26 cellular contexts compared by ENCODE assay signal in the genomic region with DNA sequence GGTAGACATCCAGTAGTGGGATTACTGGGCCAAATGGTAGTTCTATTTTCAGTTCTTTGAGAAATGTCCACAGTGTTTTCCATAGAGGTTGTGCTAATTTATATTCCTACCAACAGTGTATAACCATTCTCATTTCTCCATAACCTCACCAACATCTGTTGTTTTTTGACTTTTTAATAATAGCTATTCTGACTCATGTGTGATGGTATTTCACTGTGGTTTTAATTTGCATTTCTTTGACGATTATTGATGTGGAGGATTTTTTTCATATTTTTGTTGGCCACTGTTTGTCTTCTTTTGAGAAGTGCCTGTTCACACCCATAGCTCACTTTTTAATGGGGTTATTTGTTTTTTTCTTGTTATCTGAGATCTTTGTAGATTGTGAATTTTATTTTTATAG.
DNase-seq lines count a peak whose midpoint lies in the region; ATAC-seq and TF ChIP-seq lines count a peak whose summit lies in the region.
"Had no signal": no experiment of that assay in that cellular context is flagged by ENCODE, and none has a peak within 500 bp of the region (broad histone marks: within the 10 kb centered on the region; RNA-seq: fewer than 3 reads in every experiment).

No MANE protein-coding gene starts in this region.

- no peaks in the 10 kb centered on the region for H3K36me3 Mint-ChIP-seq in naive thymus-derived CD8-positive, alpha-beta T cell
- H3K36me3 Mint-ChIP-seq: neural progenitor cell had no signal

- H3K27ac Mint-ChIP-seq in naive thymus-derived CD8-positive, alpha-beta T cell, result no peak overlapping the region
- H3K27ac Mint-ChIP-seq: activated naive CD8-positive, alpha-beta T cell treated with anti-CD3 and anti-CD28 coated beads, Interleukin-2, amount 10 ng/mL, durations not matched to agents 7 days and 5 days; immature natural killer cell; neural progenitor cell had no signal

- in situ Hi-C loops in brain microvascular endothelial cell (cut with HindIII; ENCODE audit: low pct_ligation_motif_present, low sequenced_read_pairs), result no loop called here

- no peak overlapping the region for H3K4me3 Mint-ChIP-seq in naive thymus-derived CD8-positive, alpha-beta T cell
- H3K4me3 Mint-ChIP-seq: activated naive CD8-positive, alpha-beta T cell treated with anti-CD3 and anti-CD28 coated beads, Interleukin-2, amount 10 ng/mL, durations not matched to agents 7 days and 5 days; immature natural killer cell; neural progenitor cell had no signal

- H3K27me3 ChIP-seq in brain microvascular endothelial cell (replicated peaks) (no peaks in the 10 kb centered on the region), foreskin keratinocyte (no peaks in the 10 kb centered on the region)
- H3K27me3 ChIP-seq: BE2C, hepatocyte, neural progenitor cell, tibial artery had no signal

- peak; percentile 56 for ATAC-seq in foreskin keratinocyte
- no peak for ATAC-seq in naive thymus-derived CD8-positive, alpha-beta T cell
- no peak for ATAC-seq in GM21423 (IDR thresholded peaks at IDR 0.05; ENCODE audit: unreplicated experiment)
- ATAC-seq in GM19324 (IDR thresholded peaks at IDR 0.05; ENCODE audit: low FRiP score, unreplicated experiment), result no peak
- ATAC-seq: left ventricle myocardium superior had no signal

- CTCF ChIA-PET in AG04449 (lab: Yijun Ruan, JAX), result interaction anchor here (1.9 kb wide), 1 partner anchor 16 kb away, joined by 7 read pairs; no protein-coding TSS in a partner anchor

- H3K4me3 ChIP-seq in AG04449 (ENCODE audit: low read depth, low read length) (no peak overlapping the region), brain microvascular endothelial cell (ENCODE audit: low read depth, low read length) (no peak overlapping the region)
- H3K4me3 ChIP-seq: coronary artery, hepatocyte, neural progenitor cell, tibial artery had no signal

- H3K27ac ChIP-seq in brain microvascular endothelial cell (no peak overlapping the region), foreskin keratinocyte (peak overlapping the region; percentile 29)
- H3K27ac ChIP-seq: coronary artery, hepatocyte, neural progenitor cell, tibial artery had no signal

- peaks cover 13% of the 10 kb centered on the region for H3K4me1 ChIP-seq in foreskin keratinocyte
- H3K4me1 ChIP-seq: BE2C, neural progenitor cell, tibial artery had no signal

- POLR2A ChIA-PET in AG04449 (lab: Yijun Ruan, JAX), result no interaction called here
- POLR2A ChIA-PET in naive thymus-derived CD8-positive, alpha-beta T cell (lab: Charles Lee), result no interaction called here

- DNase-seq in AG04449 (ENCODE audit: low read depth, low spot score), result peak; percentile 2
- peak; percentile 6 for DNase-seq in HS-5 (ENCODE audit: low read depth)
- peak; percentile 4 for DNase-seq in brain microvascular endothelial cell
- peak; percentile 32 to 64 for DNase-seq in foreskin keratinocyte
- DNase-seq in SKM-1 (lab: John Stamatoyannopoulos, UW; ENCODE audit: unreplicated experiment), result no peak
- DNase-seq in naive thymus-derived CD8-positive, alpha-beta T cell, result no peak
- DNase-seq: activated CD8-positive, alpha-beta memory T cell treated with anti-CD3 and anti-CD28 coated beads, Interleukin-2, amount 50 U/mL, for 48 hours; activated naive CD8-positive, alpha-beta T cell treated with anti-CD3 and anti-CD28 coated beads, Interleukin-2, amount 10 ng/mL, durations not matched to agents 7 days and 5 days; BE2C; DND-41; immature natural killer cell; KBM-7; left ventricle myocardium superior; MV-4-11; NCI-H1694 treated with DMSO at 0.1 percent for 48 hours; NCI-H748 treated with DMSO at 0.1 percent for 48 hours; small intestine; stimulated activated CD4-positive, alpha-beta T cell treated with anti-CD3 and anti-CD28 coated beads, Interleukin-2, amount 100 ng/mL, for 48 hours; stimulated activated naive CD4-positive, alpha-beta T cell treated with Interleukin-2 at 50 U/mL for 16 hours; T-helper 9 cell; tibial artery had no signal

- H3K4me1 Mint-ChIP-seq in naive thymus-derived CD8-positive, alpha-beta T cell, result no peaks in the 10 kb centered on the region
- H3K4me1 Mint-ChIP-seq: activated naive CD8-positive, alpha-beta T cell treated with anti-CD3 and anti-CD28 coated beads, Interleukin-2, amount 10 ng/mL, durations not matched to agents 7 days and 5 days; immature natural killer cell; neural progenitor cell had no signal

- peaks cover 0 to 13% (median 4%) of the 10 kb centered on the region in 9 donors for H3K9me3 Mint-ChIP-seq in naive thymus-derived CD8-positive, alpha-beta T cell
- H3K9me3 Mint-ChIP-seq: activated naive CD8-positive, alpha-beta T cell treated with anti-CD3 and anti-CD28 coated beads, Interleukin-2, amount 10 ng/mL, durations not matched to agents 7 days and 5 days; neural progenitor cell had no signal

- H3K27me3 Mint-ChIP-seq in naive thymus-derived CD8-positive, alpha-beta T cell, result peaks cover 3 to 14% (median 5%) of the 10 kb centered on the region in 5 donors

- TF ChIP-seq CTCF in AG04449 (IDR thresholded peaks at IDR 0.05; ENCODE audit: insufficient read depth, low read length, missing control alignments) (no peak), brain microvascular endothelial cell (IDR thresholded peaks at IDR 0.05; ENCODE audit: low read depth, low read length, missing control alignments) (no peak), foreskin keratinocyte (conservative IDR thresholded peaks at IDR 0.05) (no peak)

- no peaks in the 10 kb centered on the region for H3K36me3 ChIP-seq in brain microvascular endothelial cell (replicated peaks)
- H3K36me3 ChIP-seq: BE2C, neural progenitor cell, tibial artery had no signal

Comparison
In these comparisons a context has a peak if more than half of its experiments do, and no peak if none do; other contexts are left out.
1. DNase-seq: peak in AG04449 (single experiment), HS-5 (single experiment), brain microvascular endothelial cell (single experiment) and foreskin keratinocyte (2 of 2); none in SKM-1 (single experiment) and naive thymus-derived CD8-positive, alpha-beta T cell (0 of 10).